In the genomic region with DNA sequence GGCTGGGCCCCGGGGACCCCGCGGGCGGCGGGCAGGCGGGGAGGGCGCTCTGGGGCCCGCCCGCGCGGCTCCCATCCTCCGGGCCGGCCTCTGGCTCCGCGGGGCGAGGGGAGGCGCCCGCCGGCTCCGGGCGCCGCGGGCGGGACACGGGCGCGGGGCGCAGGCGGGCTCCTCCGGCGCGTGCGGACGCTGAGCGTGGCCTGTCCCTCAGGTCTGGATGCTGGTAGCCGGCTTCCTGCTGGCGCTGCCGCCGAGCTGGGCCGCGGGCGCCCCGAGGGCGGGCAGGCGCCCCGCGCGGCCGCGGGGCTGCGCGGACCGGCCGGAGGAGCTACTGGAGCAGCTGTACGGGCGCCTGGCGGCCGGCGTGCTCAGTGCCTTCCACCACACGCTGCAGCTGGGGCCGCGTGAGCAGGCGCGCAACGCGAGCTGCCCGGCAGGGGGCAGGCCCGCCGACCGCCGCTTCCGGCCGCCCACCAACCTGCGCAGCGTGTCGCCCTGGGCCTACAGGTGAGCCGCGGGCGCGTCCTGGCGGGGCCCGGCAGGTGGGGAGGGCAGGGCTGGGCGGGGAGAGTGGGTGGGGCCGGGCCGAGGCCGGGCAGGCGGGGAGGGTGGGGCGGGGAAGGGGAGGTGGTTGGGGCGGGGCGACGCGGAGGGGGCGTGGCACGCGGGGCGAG, we compare ENCODE assay signal across 7 cellular contexts.
DNase-seq lines count a peak whose midpoint lies in the region; FAIRE-seq and TF ChIP-seq lines count a peak whose summit lies in the region.

No MANE protein-coding gene starts in this region.

- TF ChIP-seq CTCF in GM12875 (IDR thresholded peaks at IDR 0.05; ENCODE audit: borderline replicate concordance, insufficient read depth, low read depth, low read length) (peak; percentile 78), Loucy (conservative IDR thresholded peaks at IDR 0.05; ENCODE audit: low read length) (peak; percentile 50)

- no peak overlapping the region for H3K9ac ChIP-seq in Loucy (ENCODE audit: low read depth, low read length, poor library complexity, severe bottlenecking)

- H4K20me1 ChIP-seq in Loucy (ENCODE audit: insufficient read depth, low read length, poor library complexity, severe bottlenecking), result no peaks in the 10 kb centered on the region

- peak; percentile 42; the same call in 1 of the 2 replicates for TF ChIP-seq POLR2A in H54 (IDR thresholded peaks at IDR 0.05; ENCODE audit: low read depth, low read length)

- no peaks in the 10 kb centered on the region for H3K36me3 ChIP-seq in Loucy (ENCODE audit: insufficient read depth, low read length)

- H3K9me2 ChIP-seq in Loucy (replicated peaks; ENCODE audit: low read depth, low read length), result no peaks in the 10 kb centered on the region

- peaks cover 23% of the 10 kb centered on the region for H3K27me3 ChIP-seq in Loucy (ENCODE audit: insufficient read depth, low read length, poor library complexity, severe bottlenecking)

- H3K4me1 ChIP-seq in Loucy (ENCODE audit: insufficient read depth, low read length, poor library complexity, severe bottlenecking), result peaks cover 10% of the 10 kb centered on the region

- DNase-seq in H54 (ENCODE audit: insufficient read length, low spot score) (peak; percentile 81), T-helper 1 cell (peak; percentile 60 to 77 (median 68)), amygdala (lab: John Stamatoyannopoulos, UW) (peak in 44 of 56 donors; percentile 12 to 79 (median 52)), hypothalamus (lab: John Stamatoyannopoulos, UW) (peak in 42 of 51 donors; percentile 14 to 82 (median 54)), skeletal muscle cell (ENCODE audit: low read depth) (peak; percentile 42)

- H3K79me2 ChIP-seq in Loucy (ENCODE audit: insufficient read depth, low read length), result no peaks in the 10 kb centered on the region

- H3K9me3 ChIP-seq in Loucy (ENCODE audit: insufficient read depth, low read depth, low read length), result no peaks in the 10 kb centered on the region

- H3F3A ChIP-seq in Loucy (ENCODE audit: low read depth), result no peaks in the 10 kb centered on the region

- FAIRE-seq in H54 (lab: Jason Lieb, UNC), result no peak

- H3K4me2 ChIP-seq in Loucy (ENCODE audit: low read depth, low read length, poor library complexity, severe bottlenecking), result no peak overlapping the region

- H2AFZ ChIP-seq in Loucy (ENCODE audit: low read length), result no peak overlapping the region

- H3K4me3 ChIP-seq in GM12875 (ENCODE audit: low read depth, low read length), result peak overlapping the region; percentile 79
- peak overlapping the region; percentile 50 for H3K4me3 ChIP-seq in Loucy (ENCODE audit: low read length, poor library complexity, severe bottlenecking)
- peak overlapping the region; percentile 37 for H3K4me3 ChIP-seq in skeletal muscle cell (ENCODE audit: low read depth, low read length)

Comparison
In these comparisons a context has a peak if more than half of its experiments do, and no peak if none do; other contexts are left out.
1. Peak in every context shown above with its lines: DNase-seq and H3K4me3 ChIP-seq.